Comparison of ENCODE assay signal across 8 cellular contexts in the genomic region with DNA sequence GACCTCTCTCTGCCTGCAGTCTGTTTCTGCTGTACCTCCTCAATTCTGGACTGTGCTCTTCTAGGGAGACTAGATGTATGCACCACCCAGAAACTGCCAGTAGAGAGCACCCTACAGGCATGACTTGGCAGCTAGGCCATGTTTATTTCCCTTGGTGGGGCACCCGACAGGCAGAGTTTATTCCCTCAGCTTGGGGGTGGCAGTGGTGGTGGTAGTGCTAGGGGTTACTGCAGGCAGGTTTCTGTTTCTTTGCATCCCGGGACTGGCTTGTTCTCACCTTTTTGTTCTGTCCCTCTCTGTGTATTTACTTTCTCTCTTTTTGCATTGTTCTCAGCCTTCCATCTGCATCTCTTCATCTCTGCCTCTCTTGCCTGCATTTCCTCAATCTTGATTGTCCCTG. TPM values are rescaled to one million over a fixed set of nuclear protein-coding genes. Genes with fewer than 3 reads are reported as not detected.
A peak's percentile ranks its signal among the peaks of the same experiment; 100 is the strongest.
DNase-seq lines count a peak whose midpoint lies in the region; ATAC-seq, FAIRE-seq and TF ChIP-seq lines count a peak whose summit lies in the region.

No MANE protein-coding gene starts in this region.

- no peak for FAIRE-seq in A549 (lab: Jason Lieb, UNC)

- H3K4me3 ChIP-seq in A549 (no peak overlapping the region), GM12875 (ENCODE audit: low read depth, low read length) (no peak overlapping the region), astrocyte of the spinal cord (ENCODE audit: low read depth, low read length) (no peak overlapping the region), hepatocyte (no peak overlapping the region), sigmoid colon (no peak overlapping the region)

- H3K4me2 ChIP-seq in A549: no peak overlapping the region
- H3K4me2 ChIP-seq in hepatocyte: peak overlapping the region; percentile 52

- TF ChIP-seq POLR2A in A549 (IDR thresholded peaks at IDR 0.05; ENCODE audit: low read length): no peak
- no peak for TF ChIP-seq POLR2A in sigmoid colon (IDR thresholded peaks at IDR 0.05)

- in situ Hi-C loops in astrocyte of the spinal cord (cut with HindIII; ENCODE audit: low sequenced_read_pairs): no loop called here

- intact Hi-C loops in sigmoid colon (cut with DNase I): no loop called here

- H3K27ac ChIP-seq in A549 (peak overlapping the region in 1 of 2 experiments; percentile 40; a peak in 2 of 6 replicates), hepatocyte (peak overlapping the region; percentile 63), sigmoid colon (peak overlapping the region; percentile 43 to 73 (median 62))

- H3K36me3 ChIP-seq in hepatocyte (replicated peaks; ENCODE audit: insufficient read depth, low read depth) (no peaks in the 10 kb centered on the region), sigmoid colon (peaks cover 3 to 46% (median 5%) of the 10 kb centered on the region in 4 donors)

- no peaks in the 10 kb centered on the region for H3K9me2 ChIP-seq in hepatocyte (replicated peaks; ENCODE audit: insufficient read depth)

- H3K79me2 ChIP-seq in hepatocyte: no peaks in the 10 kb centered on the region

- no peak for TF ChIP-seq EP300 in A549 (IDR thresholded peaks at IDR 0.05)
- TF ChIP-seq EP300 in sigmoid colon (IDR thresholded peaks at IDR 0.05): no peak

- H3K27me3 ChIP-seq in hepatocyte (no peaks in the 10 kb centered on the region), sigmoid colon (no peaks in the 10 kb centered on the region)

- 3% methylated on average over 2 of the region's 2 CpGs for whole genome bisulfite sequencing in A549 (ENCODE audit: missing lambda C conversion rate)
- 8% methylated on average over 2 of the region's 2 CpGs for WGBS in hepatocyte (ENCODE audit: low lambda C conversion rate, missing lambda C conversion rate)
- WGBS in sigmoid colon, 2 donors: 7 to 22% methylated on average over 2 of the region's 2 CpGs

- peak; percentile 36 to 66; a peak in 3 of 5 replicates for TF ChIP-seq RAD21 in A549 (conservative IDR thresholded peaks at IDR 0.05 in 1 of 2, IDR thresholded peaks at IDR 0.05 in 1 of 2)

- ATAC-seq in A549 (peak; percentile 82 to 96), HG02588 (IDR thresholded peaks at IDR 0.05; ENCODE audit: unreplicated experiment) (no peak)

- no peaks in the 10 kb centered on the region for H3K4me1 ChIP-seq in A549
- peaks cover 4% of the 10 kb centered on the region for H3K4me1 ChIP-seq in hepatocyte (ENCODE audit: insufficient read depth)
- H3K4me1 ChIP-seq in sigmoid colon: peaks cover 0 to 19% (median 16%) of the 10 kb centered on the region in 4 donors

- no peak overlapping the region for H2AFZ ChIP-seq in hepatocyte

- POLR2A ChIA-PET in A549 (lab: Yijun Ruan, JAX): interaction anchor here (0.6 to 1.0 kb wide), 2 partner anchors 14 to 105 kb away, joined by 3 read pairs; no protein-coding TSS in a partner anchor

- CTCF ChIA-PET in A549 (lab: Yijun Ruan, JAX): interaction anchor here (0.6 to 14.8 kb wide), 25 partner anchors 7 to 313 kb away, joined by 3 to 260 read pairs (median 4); a partner anchor contains a TSS

- no peaks in the 10 kb centered on the region for H4K20me1 ChIP-seq in hepatocyte (ENCODE audit: insufficient read depth, poor library complexity, severe bottlenecking)

- H3K9me3 ChIP-seq in A549 (no peaks in the 10 kb centered on the region), hepatocyte (ENCODE audit: low read depth) (no peaks in the 10 kb centered on the region), sigmoid colon (no peaks in the 10 kb centered on the region)

- peak; percentile 67 to 81 for DNase-seq in A549 (ENCODE audit: low read depth in 1 of 2, low spot score in 1 of 2)
- peak; percentile 66 for DNase-seq in M059J (ENCODE audit: low read depth)
- DNase-seq in T-helper 22 cell (ENCODE audit: low read depth): peak; percentile 24
- DNase-seq in astrocyte of the spinal cord (ENCODE audit: low read depth, low spot score): peak; percentile 69
- DNase-seq in hepatocyte (ENCODE audit: low spot score): peak; percentile 72
- DNase-seq in sigmoid colon: peak; percentile 82

- TF ChIP-seq CTCF in A549 (IDR thresholded peaks at IDR 0.05) (peak; percentile 47), GM12875 (IDR thresholded peaks at IDR 0.05; ENCODE audit: borderline replicate concordance, insufficient read depth, low read depth, low read length) (peak; percentile 81), astrocyte of the spinal cord (IDR thresholded peaks at IDR 0.05; ENCODE audit: low read depth, low read length) (peak; percentile 85), hepatocyte (IDR thresholded peaks at IDR 0.05; ENCODE audit: poor library complexity) (peak; percentile 70), sigmoid colon (IDR thresholded peaks at IDR 0.05) (peak; percentile 68 to 82 (median 69))

TF ChIP-seq in A549, 52 proteins besides CTCF, POLR2A, EP300 and RAD21:
- TF ChIP-seq RARB (CRISPR knock-in tag; IDR thresholded peaks at IDR 0.05) (no peak), ZFP36 (IDR thresholded peaks at IDR 0.05; ENCODE audit: borderline replicate concordance, partially characterized antibody) (no peak), FOSL2 (IDR thresholded peaks at IDR 0.05) (no peak), FOSL2 (CRISPR knock-in tag; IDR thresholded peaks at IDR 0.05) (no peak), SREBF2 (IDR thresholded peaks at IDR 0.05) (no peak), TFCP2L1 (CRISPR knock-in tag; IDR thresholded peaks at IDR 0.05) (no peak), RCOR1 (IDR thresholded peaks at IDR 0.05; ENCODE audit: low read depth, low read length) (no peak), TP53 (CRISPR knock-in tag; IDR thresholded peaks at IDR 0.05) (no peak), SMC3 (IDR thresholded peaks at IDR 0.05) (0 out of 3 replicates have a peak, but pooled peaks have one; percentile 34), EHMT2 (IDR thresholded peaks at IDR 0.05; ENCODE audit: low read depth) (no peak)
TF ChIP-seq in A549: peak in this region for 1.

RNA-seq across cellular contexts. Expression of a gene that starts 13.6 kb away (rescaled TPM):
- polyA plus RNA-seq in A549 (2011; rRNA removed) (17.0 TPM in 2 replicates), A549 (2017; fragmentation: RNase III; extraction: RNeasy Plus Mini Kit Qiagen cat#74134 plus additional on column Dnase treatment) (12.2 to 15.8 TPM (median 15.0 TPM) in 3 replicates), hepatocyte (30.1 and 34.5 TPM in 2 replicates), sigmoid colon (10 to 100 TPM in 1 of 3 donors, 1 to 10 TPM in 2; 1.4 to 11.3 (median 3.6) TPM)
- polyA plus RNA-seq in A549 (2012; cell fraction: cytosol; rRNA removed): 17.5 TPM in 2 replicates
- 50.0 and 64.6 TPM in 2 replicates for polyA plus RNA-seq in A549 (2012; cell fraction: nucleus; rRNA removed)
- polyA minus RNA-seq in A549 (2011; rRNA and poly(A)+ RNA removed): 17.8 and 18.3 TPM in 2 replicates
- 7.8 and 9.8 TPM in 2 replicates for total RNA-seq in M059J (2014; rRNA removed; shearing (Covaris generic))
- total RNA-seq in hepatocyte (11.1 and 14.9 TPM in 2 replicates), sigmoid colon (10 to 100 TPM; 13.3 to 27.5 (median 21.0) TPM)

RNA-seq across cellular contexts. Expression of a gene that starts 31.5 kb away (rescaled TPM):
- polyA plus RNA-seq in A549 (2011; rRNA removed) (0.04 and 0.13 TPM in 2 replicates), A549 (2017; fragmentation: RNase III; extraction: RNeasy Plus Mini Kit Qiagen cat#74134 plus additional on column Dnase treatment) (0.05 to 0.11 TPM (median 0.08 TPM) in 3 replicates), hepatocyte (0.69 TPM in 1 of 2 replicates, not detected in the other), sigmoid colon (under 1 TPM in 1 of 3 donors, not detected in 2; 0.22 TPM)
- polyA plus RNA-seq in A549 (2012; cell fraction: cytosol; rRNA removed): 0.07 and 0.12 TPM in 2 replicates
- 0.17 and 0.18 TPM in 2 replicates for polyA plus RNA-seq in A549 (2012; cell fraction: nucleus; rRNA removed)
- polyA minus RNA-seq in A549 (2011; rRNA and poly(A)+ RNA removed): 0.10 and 0.21 TPM in 2 replicates
- total RNA-seq in M059J (2014; rRNA removed; shearing (Covaris generic)): 0.07 TPM in 1 of 2 replicates, not detected in the other
- total RNA-seq in hepatocyte (0.17 and 0.52 TPM in 2 replicates), sigmoid colon (under 1 TPM in 2 of 4 donors, not detected in 2; 0.16 to 0.54 TPM)

Comparison
In these comparisons a context has a peak if more than half of its experiments do, and no peak if none do; other contexts are left out.
1. DNase-seq: peak in every context shown above with its lines; median percentile 82 in sigmoid colon; 74 in A549; 72 in hepatocyte; 69 in astrocyte of the spinal cord; 66 in M059J; 24 in T-helper 22 cell.